20 cellular contexts compared by ENCODE assay signal in the genomic region with DNA sequence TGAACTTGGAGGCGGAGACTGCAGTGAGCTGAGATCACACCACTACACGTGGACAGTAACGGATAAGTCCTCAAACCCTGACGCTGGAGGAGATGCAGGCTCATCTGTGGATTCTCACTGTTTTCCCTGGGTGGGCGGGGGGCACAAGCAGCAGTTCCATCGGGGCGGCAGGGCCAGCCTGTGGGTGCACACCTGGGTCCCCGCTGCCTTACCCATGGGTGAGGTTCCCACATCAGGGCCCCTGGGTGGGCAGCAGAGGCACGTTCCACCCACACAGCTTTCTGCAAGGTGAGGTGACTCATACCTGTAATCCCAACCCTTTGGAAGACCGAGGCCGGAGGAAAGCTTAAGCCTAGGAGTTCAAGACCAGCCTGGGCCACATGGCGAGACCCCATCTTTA.
"Had no signal": no experiment of that assay in that cellular context is flagged by ENCODE, and none has a peak within 500 bp of the region (broad histone marks: within the 10 kb centered on the region; RNA-seq: fewer than 3 reads in every experiment).

No MANE protein-coding gene starts in this region.

- H3K36me3 ChIP-seq: gastrocnemius medialis, transverse colon had no signal

- H3K27ac Mint-ChIP-seq: activated CD4-positive, alpha-beta memory T cell treated with anti-CD3 and anti-CD28 coated beads, Interleukin-2, amount 10 ng/mL, durations not matched to agents 7 days and 5 days; activated CD4-positive, alpha-beta T cell treated with anti-CD3 and anti-CD28 coated beads, Interleukin-2, amount 10 ng/mL, durations not matched to agents 24 days and 14 days; activated naive CD4-positive, alpha-beta T cell treated with anti-CD3 and anti-CD28 coated beads, Interleukin-2, amount 10 ng/mL, durations not matched to agents 7 days and 5 days; nephron; progenitor cell of endocrine pancreas had no signal

- H3K4me1 ChIP-seq: gastrocnemius medialis, testis, transverse colon had no signal

- H3K4me3 Mint-ChIP-seq: activated CD4-positive, alpha-beta memory T cell treated with anti-CD3 and anti-CD28 coated beads, Interleukin-2, amount 10 ng/mL, durations not matched to agents 7 days and 5 days; activated CD4-positive, alpha-beta T cell treated with anti-CD3 and anti-CD28 coated beads, Interleukin-2, amount 10 ng/mL, durations not matched to agents 24 days and 14 days; activated naive CD4-positive, alpha-beta T cell treated with anti-CD3 and anti-CD28 coated beads, Interleukin-2, amount 10 ng/mL, durations not matched to agents 7 days and 5 days; nephron had no signal

- H3K4me1 Mint-ChIP-seq: activated CD4-positive, alpha-beta T cell treated with anti-CD3 and anti-CD28 coated beads, Interleukin-2, amount 10 ng/mL, durations not matched to agents 24 days and 14 days; activated naive CD4-positive, alpha-beta T cell treated with anti-CD3 and anti-CD28 coated beads, Interleukin-2, amount 10 ng/mL, durations not matched to agents 7 days and 5 days had no signal

- H3K9me3 ChIP-seq: gastrocnemius medialis, testis, transverse colon had no signal

- H3K27me3 ChIP-seq: gastrocnemius medialis, hepatocyte, testis, transverse colon had no signal

- H3K9me3 Mint-ChIP-seq: activated CD4-positive, alpha-beta memory T cell treated with anti-CD3 and anti-CD28 coated beads, Interleukin-2, amount 10 ng/mL, durations not matched to agents 7 days and 5 days; activated CD4-positive, alpha-beta T cell treated with anti-CD3 and anti-CD28 coated beads, Interleukin-2, amount 10 ng/mL, durations not matched to agents 24 days and 14 days; activated naive CD4-positive, alpha-beta T cell treated with anti-CD3 and anti-CD28 coated beads, Interleukin-2, amount 10 ng/mL, durations not matched to agents 7 days and 5 days had no signal

- H3K27me3 Mint-ChIP-seq: activated CD4-positive, alpha-beta memory T cell treated with anti-CD3 and anti-CD28 coated beads, Interleukin-2, amount 10 ng/mL, durations not matched to agents 7 days and 5 days; activated naive CD4-positive, alpha-beta T cell treated with anti-CD3 and anti-CD28 coated beads, Interleukin-2, amount 10 ng/mL, durations not matched to agents 7 days and 5 days had no signal

- H3K4me3 ChIP-seq: gastrocnemius medialis, hepatocyte, smooth muscle cell, testis, transverse colon had no signal

- H3K4me2 ChIP-seq: hepatocyte, smooth muscle cell had no signal

- H3K36me3 Mint-ChIP-seq: activated naive CD4-positive, alpha-beta T cell treated with anti-CD3 and anti-CD28 coated beads, Interleukin-2, amount 10 ng/mL, durations not matched to agents 7 days and 5 days had no signal

- DNase-seq: activated CD4-positive, alpha-beta memory T cell treated with anti-CD3 and anti-CD28 coated beads, Interleukin-2, amount 10 ng/mL, durations not matched to agents 7 days and 5 days; activated CD4-positive, alpha-beta T cell treated with anti-CD3 and anti-CD28 coated beads, Interleukin-2, amount 10 ng/mL, durations not matched to agents 24 days and 14 days; activated CD4-positive, CD25-positive, alpha-beta regulatory T cell treated with anti-CD3 and anti-CD28 coated beads, Interleukin-2, amount 50 U/mL, for 72 hours; activated gamma-delta T cell; activated naive CD4-positive, alpha-beta T cell treated with anti-CD3 and anti-CD28 coated beads, Interleukin-2, amount 10 ng/mL, durations not matched to agents 7 days and 5 days; amniotic stem cell; central memory CD4-positive, alpha-beta T cell; effector memory CD4-positive, alpha-beta T cell; gastrocnemius medialis; left cardiac atrium; left ventricle myocardium superior; mammary epithelial cell; stimulated activated naive CD4-positive, alpha-beta T cell; T-helper 2 cell; testis; transverse colon had no signal

- H3K27ac ChIP-seq: gastrocnemius medialis, hepatocyte, testis, transverse colon had no signal
